8 cellular contexts compared by ENCODE assay signal in genomic region chr3:32391643-32392529, GRCh38. TPM values are rescaled to one million over a fixed set of nuclear protein-coding genes. Genes with fewer than 3 reads are reported as not detected.
DNase-seq lines count a peak whose midpoint lies in the region; ATAC-seq and TF ChIP-seq lines count a peak whose summit lies in the region.

TSS of gene CMTM7 (plus strand) at chr3:32391853. CDS start at chr3:32391907, 54 bp downstream.

- peak within 1 kb of the TSS; percentile 99 for H3K27ac Mint-ChIP-seq in T-cell

- DNase-seq in AG04449 (ENCODE audit: low read depth, low spot score) (no peak), T-cell (peak in 32 of 34 experiments; percentile 24 to 66 (median 44)), adrenal gland (peak; percentile 68 to 80 (median 76)), right atrium auricular region (ENCODE audit: low spot score) (peak; percentile 66), retinal pigment epithelial cell (ENCODE audit: low read depth) (no peak), occipital lobe (lab: John Stamatoyannopoulos, UW) (no peak)

- TF ChIP-seq POLR2A in adrenal gland (IDR thresholded peaks at IDR 0.05) = peak; percentile 27 to 68

- ATAC-seq in GM19025 (IDR thresholded peaks at IDR 0.05; ENCODE audit: low read depth, unreplicated experiment) (peak; percentile 59), HG03460 (IDR thresholded peaks at IDR 0.05; ENCODE audit: unreplicated experiment) (peak; percentile 32), T-cell (replicated peaks in 1 of 4) (peak; percentile 61 to 67 (median 66))

- no peaks in the 10 kb centered on the region for H3K27me3 ChIP-seq in adrenal gland
- H3K27me3 ChIP-seq in right atrium auricular region = no peaks in the 10 kb centered on the region

- peak within 1 kb of the TSS; percentile 97 to 99 (median 98) for H3K4me3 Mint-ChIP-seq in T-cell

- no peaks in the 10 kb centered on the region for H3K9me3 Mint-ChIP-seq in T-cell

- 0 to 3% (median 1%) methylated on average over 27 to 107 of the region's 107 CpGs for WGBS in adrenal gland, 4 donors

- peaks cover 0 to 3% of the 10 kb centered on the region in 2 donors for H3K4me1 ChIP-seq in adrenal gland (replicated peaks in 1 of 2)
- H3K4me1 ChIP-seq in right atrium auricular region = peaks cover 0 to 13% of the 10 kb centered on the region in 2 donors

- peak within 1 kb of the TSS; percentile 74 for H3K4me3 ChIP-seq in AG04449 (ENCODE audit: low read depth, low read length)
- H3K4me3 ChIP-seq in adrenal gland = peak within 1 kb of the TSS; percentile 20 to 98 (median 58)
- peak within 1 kb of the TSS; percentile 74 to 83 for H3K4me3 ChIP-seq in right atrium auricular region
- peak within 1 kb of the TSS; percentile 77 for H3K4me3 ChIP-seq in retinal pigment epithelial cell (ENCODE audit: low read length)

- no peaks in the 10 kb centered on the region for H3K27me3 Mint-ChIP-seq in T-cell

- TF ChIP-seq CTCF in AG04449 (IDR thresholded peaks at IDR 0.05; ENCODE audit: insufficient read depth, low read length, missing control alignments) (no peak), adrenal gland (IDR thresholded peaks at IDR 0.05) (no peak), right atrium auricular region (IDR thresholded peaks at IDR 0.05) (no peak), retinal pigment epithelial cell (conservative IDR thresholded peaks at IDR 0.05; ENCODE audit: low read depth, low read length) (no peak)

- H3K27ac ChIP-seq in adrenal gland (peak within 1 kb of the TSS in 4 of 5 donors; percentile 65 to 92 (median 77)), right atrium auricular region (peak within 1 kb of the TSS; percentile 80)

- CTCF ChIA-PET in AG04449 (lab: Yijun Ruan, JAX) = interaction anchor here (0.7 to 3.4 kb wide), 5 partner anchors 9 to 95 kb away, joined by 3 to 41 read pairs (median 9); no protein-coding TSS in a partner anchor
- CTCF ChIA-PET in T-cell (lab: Charles Lee) = interaction anchor here (0.5 to 0.9 kb wide), 2 partner anchors 9 to 76 kb away, joined by 3 to 5 read pairs; no protein-coding TSS in a partner anchor

- peaks cover 56 to 65% (median 61%) of the 10 kb centered on the region in 3 donors for H3K4me1 Mint-ChIP-seq in T-cell

- H3K9me3 ChIP-seq in adrenal gland (replicated peaks in 1 of 3) (no peaks in the 10 kb centered on the region), right atrium auricular region (no peaks in the 10 kb centered on the region)

- POLR2A ChIA-PET in AG04449 (lab: Yijun Ruan, JAX) (interaction anchor here (0.5 to 1.2 kb wide), 2 partner anchors 60 to 102 kb away, joined by 3 read pairs; no protein-coding TSS in a partner anchor), T-cell (lab: Charles Lee) (no interaction called here)

- intact Hi-C loops in adrenal gland (cut with DNase I) = no loop called here

- H3K36me3 Mint-ChIP-seq in T-cell = peaks cover 3% of the 10 kb centered on the region

- no peaks in the 10 kb centered on the region for H3K36me3 ChIP-seq in adrenal gland (replicated peaks in 1 of 2)
- H3K36me3 ChIP-seq in right atrium auricular region = no peaks in the 10 kb centered on the region

RNA-seq across cellular contexts. Expression of gene CMTM7, which starts in this region (rescaled TPM):
- total RNA-seq in T-cell (10 to 100 TPM; 40.7 to 56.7 (median 47.8) TPM), adrenal gland (10 to 100 TPM in 7 of 8 donors, 1 to 10 TPM in 1; 8.4 to 19.2 (median 11.8) TPM), right atrium auricular region (10 to 100 TPM in 1 of 2 donors, 1 to 10 TPM in 1; 8.2 to 10.5 TPM), occipital lobe (0.31 TPM)
- polyA plus RNA-seq in adrenal gland = 10 to 100 TPM; 13.8 to 16.5 (median 16.4) TPM

Comparison
In these comparisons a context has a peak if more than half of its experiments do, and no peak if none do; other contexts are left out.
1. DNase-seq: peak in T-cell (32 of 34), adrenal gland (7 of 7) and right atrium auricular region (single experiment); none in AG04449 (single experiment), retinal pigment epithelial cell (single experiment) and occipital lobe (single experiment).
2. Peak in every context shown above with its lines, with median percentiles within 50 percentile points of each other: H3K4me3 ChIP-seq and ATAC-seq.